Comparison of ENCODE assay signal across 8 cellular contexts in the genomic region with DNA sequence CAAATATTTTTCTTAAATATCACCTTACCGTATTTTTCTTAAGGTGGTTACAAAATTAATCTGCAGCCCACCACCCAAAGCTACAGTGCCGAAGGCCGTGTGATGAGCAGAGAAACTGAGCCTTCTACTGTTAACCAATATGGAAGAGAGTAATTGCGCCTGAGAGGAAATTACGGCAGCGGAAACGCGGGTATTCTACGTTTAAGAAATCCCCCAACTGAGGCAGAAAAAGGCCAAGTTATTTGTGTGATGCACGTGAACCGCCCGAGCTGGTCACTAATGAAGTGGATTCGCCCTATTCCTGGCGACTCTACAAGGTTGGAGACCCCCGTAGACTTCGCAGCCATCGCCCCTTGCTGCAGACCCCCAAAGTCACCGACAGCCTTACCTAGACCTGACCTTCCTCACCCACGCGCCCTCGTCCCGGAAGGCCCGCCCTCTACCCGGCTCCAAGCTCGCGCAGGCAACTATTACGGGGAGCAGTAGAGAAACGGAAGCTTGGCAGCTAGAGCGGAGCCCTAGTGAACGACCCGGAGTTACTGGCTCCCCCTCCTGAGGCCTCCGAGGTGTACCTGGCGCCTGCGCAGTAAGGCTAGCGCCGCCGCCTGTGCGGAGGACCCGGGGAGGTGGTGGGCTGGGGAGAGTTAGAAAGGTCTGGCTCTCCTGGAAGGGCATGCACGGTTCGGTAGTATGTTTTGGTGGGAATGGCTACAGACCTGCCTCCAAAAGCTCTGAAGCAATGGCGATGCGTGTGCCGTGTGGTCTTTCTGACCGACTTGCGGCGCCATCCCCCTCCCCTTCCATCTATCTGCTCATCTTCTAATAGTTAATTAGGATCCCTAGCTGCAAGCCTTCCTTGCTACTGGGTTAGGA.
DNase-seq lines count a peak whose midpoint lies in the region; ATAC-seq and TF ChIP-seq lines count a peak whose summit lies in the region.

A gene (minus strand): TSS at position 430 of the 873 bp plus-strand sequence. CDS start 4,319 bp downstream, outside the sequence.

- peaks cover 19% of the 10 kb centered on the region for H3K27me3 Mint-ChIP-seq in activated naive CD4-positive, alpha-beta T cell treated with anti-CD3 and anti-CD28 coated beads, Interleukin-2, amount 10 ng/mL, durations not matched to agents 7 days and 5 days

- no peaks in the 10 kb centered on the region for H3K9me3 ChIP-seq in SK-N-MC (ENCODE audit: low read depth, low read length)

- DNase-seq in GM10248 (ENCODE audit: extremely low spot score): peak; percentile 95
- peak; percentile 98 for DNase-seq in NB4 (ENCODE audit: low read depth)
- peak; percentile 91 for DNase-seq in SK-N-MC (ENCODE audit: low read depth, low spot score)
- peak; percentile 96 for DNase-seq in activated naive CD4-positive, alpha-beta T cell treated with anti-CD3 and anti-CD28 coated beads, Interleukin-2, amount 10 ng/mL, durations not matched to agents 7 days and 5 days
- DNase-seq in germinal center (ENCODE audit: low spot score): peak; percentile 96
- DNase-seq in non-pigmented ciliary epithelial cell (ENCODE audit: low read depth): peak; percentile 77
- DNase-seq in superior temporal gyrus (ENCODE audit: extremely low spot score): peak; percentile 99

- H3K4me1 Mint-ChIP-seq in activated naive CD4-positive, alpha-beta T cell treated with anti-CD3 and anti-CD28 coated beads, Interleukin-2, amount 10 ng/mL, durations not matched to agents 7 days and 5 days: peaks cover 39% of the 10 kb centered on the region

- H3K9me3 Mint-ChIP-seq in activated naive CD4-positive, alpha-beta T cell treated with anti-CD3 and anti-CD28 coated beads, Interleukin-2, amount 10 ng/mL, durations not matched to agents 7 days and 5 days: peaks cover 6% of the 10 kb centered on the region

- peak within 1 kb of the TSS; percentile 97 for H3K4me3 Mint-ChIP-seq in activated naive CD4-positive, alpha-beta T cell treated with anti-CD3 and anti-CD28 coated beads, Interleukin-2, amount 10 ng/mL, durations not matched to agents 7 days and 5 days

- CTCF ChIA-PET in GM10248 (lab: Yijun Ruan, JAX): interaction anchor here (0.9 to 7.3 kb wide), 16 partner anchors 10 to 727 kb away, joined by 3 to 118 read pairs (median 4); a partner anchor contains a TSS
- CTCF ChIA-PET in activated naive CD4-positive, alpha-beta T cell treated with anti-CD3 and anti-CD28 coated beads, Interleukin-2, amount 10 ng/mL, durations not matched to agents 7 days and 5 days (lab: Charles Lee): interaction anchor here (0.6 to 4.8 kb wide), 9 partner anchors 10 to 723 kb away, joined by 3 to 22 read pairs (median 5); a partner anchor contains a TSS

- TF ChIP-seq POLR2A in NB4 (IDR thresholded peaks at IDR 0.05; ENCODE audit: extremely low read depth, insufficient read length): peak; percentile 82

- ATAC-seq in HG02571 (IDR thresholded peaks at IDR 0.05; ENCODE audit: unreplicated experiment): peak; percentile 97

- H3K36me3 Mint-ChIP-seq in activated naive CD4-positive, alpha-beta T cell treated with anti-CD3 and anti-CD28 coated beads, Interleukin-2, amount 10 ng/mL, durations not matched to agents 7 days and 5 days: peaks cover 12% of the 10 kb centered on the region

- peak within 1 kb of the TSS; percentile 75 for H3K9ac ChIP-seq in SK-N-MC (ENCODE audit: insufficient read length)

- peak within 1 kb of the TSS; percentile 85 for H3K27ac ChIP-seq in SK-N-MC

- peak; percentile 89 for TF ChIP-seq CTCF in GM10248 (IDR thresholded peaks at IDR 0.05; ENCODE audit: control extremely low read depth, extremely low read depth, low read depth, missing control alignments)
- TF ChIP-seq CTCF in NB4 (IDR thresholded peaks at IDR 0.05; ENCODE audit: low read depth, low read length): peak; percentile 82

- H3K4me3 ChIP-seq in NB4 (ENCODE audit: low read depth, low read length) (peak within 1 kb of the TSS; percentile 83), SK-N-MC (peak within 1 kb of the TSS; percentile 92)

- POLR2A ChIA-PET in GM10248 (lab: Yijun Ruan, JAX): interaction anchor here (0.5 kb wide), 1 partner anchor 141 kb away, joined by 6 read pairs; no protein-coding TSS in a partner anchor

- H3K36me3 ChIP-seq in SK-N-MC (ENCODE audit: insufficient read depth, low read length): peaks cover 9% of the 10 kb centered on the region

- peak within 1 kb of the TSS; percentile 99 for H3K27ac Mint-ChIP-seq in activated naive CD4-positive, alpha-beta T cell treated with anti-CD3 and anti-CD28 coated beads, Interleukin-2, amount 10 ng/mL, durations not matched to agents 7 days and 5 days

Comparison
In these comparisons a context has a peak if more than half of its experiments do, and no peak if none do; other contexts are left out.
1. Peak in every context shown above with its lines: DNase-seq, ATAC-seq, H3K4me3 ChIP-seq and H3K27ac ChIP-seq.